Comparison of ENCODE assay signal across 2 cellular contexts in the genomic region with DNA sequence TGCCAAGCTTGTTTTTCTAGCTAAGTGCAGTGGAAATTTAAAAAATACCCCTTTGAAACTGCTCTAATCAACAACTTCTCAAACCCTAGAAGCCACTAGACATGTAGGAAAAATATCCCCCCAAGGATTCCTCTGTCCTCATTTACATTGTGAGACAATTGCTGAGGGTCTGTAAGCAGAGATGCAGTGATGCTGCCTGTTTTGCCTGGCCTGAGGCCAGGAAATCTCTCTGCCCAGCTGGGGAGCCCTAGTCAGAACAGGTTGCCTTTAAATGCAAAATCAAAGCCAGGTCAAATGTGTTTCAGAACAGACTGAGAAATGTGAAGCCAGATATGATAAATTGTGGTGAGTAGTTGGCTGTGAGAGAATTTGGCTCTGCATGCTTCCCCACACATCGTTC.
TF ChIP-seq lines count a peak whose summit lies in the region.

No MANE protein-coding gene starts in this region.

TF ChIP-seq in SK-N-SH, 30 proteins besides CTCF, POLR2A, EP300 and RAD21 (continued from another document):
- TF ChIP-seq, protein P1, sequence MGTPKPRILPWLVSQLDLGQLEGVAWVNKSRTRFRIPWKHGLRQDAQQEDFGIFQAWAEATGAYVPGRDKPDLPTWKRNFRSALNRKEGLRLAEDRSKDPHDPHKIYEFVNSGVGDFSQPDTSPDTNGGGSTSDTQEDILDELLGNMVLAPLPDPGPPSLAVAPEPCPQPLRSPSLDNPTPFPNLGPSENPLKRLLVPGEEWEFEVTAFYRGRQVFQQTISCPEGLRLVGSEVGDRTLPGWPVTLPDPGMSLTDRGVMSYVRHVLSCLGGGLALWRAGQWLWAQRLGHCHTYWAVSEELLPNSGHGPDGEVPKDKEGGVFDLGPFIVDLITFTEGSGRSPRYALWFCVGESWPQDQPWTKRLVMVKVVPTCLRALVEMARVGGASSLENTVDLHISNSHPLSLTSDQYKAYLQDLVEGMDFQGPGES (IDR thresholded peaks at IDR 0.05; ENCODE audit: low read depth, low read length), result no peak
- TF ChIP-seq TEAD4 (IDR thresholded peaks at IDR 0.05; ENCODE audit: borderline replicate concordance, insufficient read depth) (no peak), JUND (IDR thresholded peaks at IDR 0.05) (no peak), EZH2phosphoT487 (IDR thresholded peaks at IDR 0.05; ENCODE audit: borderline replicate concordance, low read depth) (no peak), MXI1 (IDR thresholded peaks at IDR 0.05; ENCODE audit: low read depth, low read length) (no peak), FOXM1 (IDR thresholded peaks at IDR 0.05; ENCODE audit: low read depth) (no peak), RXRA (IDR thresholded peaks at IDR 0.05; ENCODE audit: borderline replicate concordance, low read depth) (no peak), MEF2A (IDR thresholded peaks at IDR 0.05; ENCODE audit: borderline replicate concordance, low read depth) (no peak)

TF ChIP-seq in SK-N-SH treated with all-trans-retinoic acid at 6 μM for 48 hours, 23 proteins besides CTCF, POLR2A, EP300 and RAD21 (continued from another document):
- TF ChIP-seq, protein P2, sequence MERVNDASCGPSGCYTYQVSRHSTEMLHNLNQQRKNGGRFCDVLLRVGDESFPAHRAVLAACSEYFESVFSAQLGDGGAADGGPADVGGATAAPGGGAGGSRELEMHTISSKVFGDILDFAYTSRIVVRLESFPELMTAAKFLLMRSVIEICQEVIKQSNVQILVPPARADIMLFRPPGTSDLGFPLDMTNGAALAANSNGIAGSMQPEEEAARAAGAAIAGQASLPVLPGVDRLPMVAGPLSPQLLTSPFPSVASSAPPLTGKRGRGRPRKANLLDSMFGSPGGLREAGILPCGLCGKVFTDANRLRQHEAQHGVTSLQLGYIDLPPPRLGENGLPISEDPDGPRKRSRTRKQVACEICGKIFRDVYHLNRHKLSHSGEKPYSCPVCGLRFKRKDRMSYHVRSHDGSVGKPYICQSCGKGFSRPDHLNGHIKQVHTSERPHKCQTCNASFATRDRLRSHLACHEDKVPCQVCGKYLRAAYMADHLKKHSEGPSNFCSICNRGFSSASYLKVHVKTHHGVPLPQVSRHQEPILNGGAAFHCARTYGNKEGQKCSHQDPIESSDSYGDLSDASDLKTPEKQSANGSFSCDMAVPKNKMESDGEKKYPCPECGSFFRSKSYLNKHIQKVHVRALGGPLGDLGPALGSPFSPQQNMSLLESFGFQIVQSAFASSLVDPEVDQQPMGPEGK (CRISPR knock-in tag; IDR thresholded peaks at IDR 0.05; ENCODE audit: borderline replicate concordance), result no peak
- TF ChIP-seq, protein P3, sequence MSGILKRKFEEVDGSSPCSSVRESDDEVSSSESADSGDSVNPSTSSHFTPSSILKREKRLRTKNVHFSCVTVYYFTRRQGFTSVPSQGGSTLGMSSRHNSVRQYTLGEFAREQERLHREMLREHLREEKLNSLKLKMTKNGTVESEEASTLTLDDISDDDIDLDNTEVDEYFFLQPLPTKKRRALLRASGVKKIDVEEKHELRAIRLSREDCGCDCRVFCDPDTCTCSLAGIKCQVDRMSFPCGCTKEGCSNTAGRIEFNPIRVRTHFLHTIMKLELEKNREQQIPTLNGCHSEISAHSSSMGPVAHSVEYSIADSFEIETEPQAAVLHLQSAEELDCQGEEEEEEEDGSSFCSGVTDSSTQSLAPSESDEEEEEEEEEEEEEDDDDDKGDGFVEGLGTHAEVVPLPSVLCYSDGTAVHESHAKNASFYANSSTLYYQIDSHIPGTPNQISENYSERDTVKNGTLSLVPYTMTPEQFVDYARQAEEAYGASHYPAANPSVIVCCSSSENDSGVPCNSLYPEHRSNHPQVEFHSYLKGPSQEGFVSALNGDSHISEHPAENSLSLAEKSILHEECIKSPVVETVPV (CRISPR knock-in tag; IDR thresholded peaks at IDR 0.05), result no peak
- no peak for TF ChIP-seq TOX (CRISPR knock-in tag; IDR thresholded peaks at IDR 0.05; ENCODE audit: borderline replicate concordance)
- TF ChIP-seq ZFP3 (CRISPR knock-in tag; IDR thresholded peaks at IDR 0.05), result no peak
- TF ChIP-seq ZNF8 (CRISPR knock-in tag; IDR thresholded peaks at IDR 0.05), result no peak
- no peak for TF ChIP-seq CSDC2 (CRISPR knock-in tag; IDR thresholded peaks at IDR 0.05)
- TF ChIP-seq OSR1 (CRISPR knock-in tag; IDR thresholded peaks at IDR 0.05), result no peak
TF ChIP-seq in SK-N-SH treated with all-trans-retinoic acid at 6 μM for 48 hours: peak in this region for 0.
